Comparison of ENCODE assay signal across 14 cellular contexts in genomic region chr20:51799586-51799985, GRCh38. TPM values are rescaled to one million over a fixed set of nuclear protein-coding genes. Genes with fewer than 3 reads are reported as not detected.
DNase-seq lines count a peak whose midpoint lies in the region; ATAC-seq and TF ChIP-seq lines count a peak whose summit lies in the region.
"Had no signal": no experiment of that assay in that cellular context is flagged by ENCODE, and none has a peak within 500 bp of the region (broad histone marks: within the 10 kb centered on the region; RNA-seq: fewer than 3 reads in every experiment).

No MANE protein-coding gene starts in this region.

- WGBS in right lobe of liver (ENCODE audit: insufficient coverage, low coverage, low lambda C conversion rate, missing lambda C conversion rate), result 30% methylated on average over 10 of the region's 10 CpGs

- H3K9ac ChIP-seq in endocrine pancreas (ENCODE audit: control insufficient read depth, insufficient read depth, low read length), result no peak overlapping the region
- H3K9ac ChIP-seq: GM23248 had no signal

- no peak for ATAC-seq in natural killer cell treated with Interleukin-12 subunit alpha and Interleukin-12 subunit beta and Interleukin-15 and Interleukin-18, amount 100 ng/mL, for 72 hours
- ATAC-seq in right lobe of liver, result no peak

- H3K36me3 ChIP-seq in endocrine pancreas (ENCODE audit: control insufficient read depth, insufficient read depth, low read length), result no peaks in the 10 kb centered on the region
- H3K36me3 ChIP-seq in right lobe of liver, result no peaks in the 10 kb centered on the region
- H3K36me3 ChIP-seq in effector memory CD4-positive, alpha-beta T cell (ENCODE audit: control insufficient read depth, insufficient read depth, low read length), result no peaks in the 10 kb centered on the region
- H3K36me3 ChIP-seq: stomach had no signal

- peaks cover 0 to 14% (median 2%) of the 10 kb centered on the region in 7 donors for H3K9me3 Mint-ChIP-seq in CD14-positive monocyte
- no peaks in the 10 kb centered on the region for H3K9me3 Mint-ChIP-seq in natural killer cell treated with Interleukin-12 subunit alpha and Interleukin-12 subunit beta and Interleukin-15 and Interleukin-18, amount 100 ng/mL, for 72 hours
- H3K9me3 Mint-ChIP-seq: activated naive CD4-positive, alpha-beta T cell treated with anti-CD3 and anti-CD28 coated beads for 36 hours had no signal

- no peak overlapping the region for H3K27ac ChIP-seq in right lobe of liver
- H3K27ac ChIP-seq in effector memory CD4-positive, alpha-beta T cell (ENCODE audit: insufficient read depth, low read length, poor library complexity, severe bottlenecking), result no peak overlapping the region
- H3K27ac ChIP-seq: dorsolateral prefrontal cortex, GM23248, stomach had no signal

- intact Hi-C loops in CD14-positive monocyte (cut with micrococcal nuclease) (no loop called here), right lobe of liver (cut with DNase I) (no loop called here)

- H3K9me3 ChIP-seq in endocrine pancreas (ENCODE audit: control insufficient read depth, low read length) (no peaks in the 10 kb centered on the region), right lobe of liver (no peaks in the 10 kb centered on the region)
- H3K9me3 ChIP-seq in effector memory CD4-positive, alpha-beta T cell (ENCODE audit: control insufficient read depth, low read length), result no peaks in the 10 kb centered on the region
- H3K9me3 ChIP-seq: stomach had no signal

- H3K27me3 Mint-ChIP-seq in CD14-positive monocyte (ENCODE audit: low read depth in 3 of 3), result peaks cover 34 to 41% (median 41%) of the 10 kb centered on the region in 3 donors
- H3K27me3 Mint-ChIP-seq in natural killer cell treated with Interleukin-12 subunit alpha and Interleukin-12 subunit beta and Interleukin-15 and Interleukin-18, amount 100 ng/mL, for 72 hours, result peaks cover 7 to 32% of the 10 kb centered on the region in 2 donors

- H3K4me3 Mint-ChIP-seq in CD14-positive monocyte, result peak overlapping the region; percentile 60 to 89
- H3K4me3 Mint-ChIP-seq in natural killer cell treated with Interleukin-12 subunit alpha and Interleukin-12 subunit beta and Interleukin-15 and Interleukin-18, amount 100 ng/mL, for 72 hours, result peak overlapping the region; percentile 78

- H3K27me3 ChIP-seq in endocrine pancreas (ENCODE audit: control insufficient read depth, insufficient read depth, low read length), result no peaks in the 10 kb centered on the region
- H3K27me3 ChIP-seq in right lobe of liver, result no peaks in the 10 kb centered on the region
- H3K27me3 ChIP-seq in effector memory CD4-positive, alpha-beta T cell (replicated peaks; ENCODE audit: control insufficient read depth, insufficient read depth, low read length, poor library complexity, severe bottlenecking), result peaks cover 9% of the 10 kb centered on the region

- H3K4me1 ChIP-seq in endocrine pancreas (ENCODE audit: control insufficient read depth, insufficient read depth, low read length), result no peaks in the 10 kb centered on the region
- H3K4me1 ChIP-seq in right lobe of liver, result peaks cover 0 to 19% (median 0%) of the 10 kb centered on the region in 4 donors
- peaks cover 2% of the 10 kb centered on the region for H3K4me1 ChIP-seq in effector memory CD4-positive, alpha-beta T cell (ENCODE audit: control insufficient read depth, insufficient read depth, low read length, poor library complexity, severe bottlenecking)

- no peak overlapping the region for H3K27ac Mint-ChIP-seq in CD14-positive monocyte
- H3K27ac Mint-ChIP-seq in natural killer cell treated with Interleukin-12 subunit alpha and Interleukin-12 subunit beta and Interleukin-15 and Interleukin-18, amount 100 ng/mL, for 72 hours, result peak overlapping the region in 1 of 2 donors; percentile 83
- H3K27ac Mint-ChIP-seq: activated naive CD4-positive, alpha-beta T cell treated with anti-CD3 and anti-CD28 coated beads for 36 hours; naive thymus-derived CD8-positive, alpha-beta T cell had no signal

- TF ChIP-seq CTCF in CD14-positive monocyte (IDR thresholded peaks at IDR 0.05), result no peak
- TF ChIP-seq CTCF in right lobe of liver (IDR thresholded peaks at IDR 0.05), result no peak

- peaks cover 24% of the 10 kb centered on the region for H3K4me1 Mint-ChIP-seq in CD14-positive monocyte
- H3K4me1 Mint-ChIP-seq in natural killer cell treated with Interleukin-12 subunit alpha and Interleukin-12 subunit beta and Interleukin-15 and Interleukin-18, amount 100 ng/mL, for 72 hours (ENCODE audit: low read depth in 2 of 2), result peaks cover 5 to 18% of the 10 kb centered on the region in 2 donors

- H3K36me3 Mint-ChIP-seq in CD14-positive monocyte, result peaks cover 0 to 2% of the 10 kb centered on the region in 2 donors
- H3K36me3 Mint-ChIP-seq in natural killer cell treated with Interleukin-12 subunit alpha and Interleukin-12 subunit beta and Interleukin-15 and Interleukin-18, amount 100 ng/mL, for 72 hours, result no peaks in the 10 kb centered on the region
- H3K36me3 Mint-ChIP-seq: naive thymus-derived CD8-positive, alpha-beta T cell had no signal

- DNase-seq in CD14-positive monocyte (ENCODE audit: low spot score) (no peak), NCI-H146 (lab: John Stamatoyannopoulos, UW) (peak; percentile 26), right lobe of liver (no peak), NK-92 (lab: John Stamatoyannopoulos, UW; ENCODE audit: unreplicated experiment) (no peak), NCI-H2029 (lab: John Stamatoyannopoulos, UW) (no peak)
- DNase-seq in natural killer cell treated with Interleukin-12 subunit alpha and Interleukin-12 subunit beta and Interleukin-15 and Interleukin-18, amount 100 ng/mL, for 72 hours (ENCODE audit: low spot score), result no peak
- DNase-seq in effector memory CD4-positive, alpha-beta T cell, result no peak

- H3K4me3 ChIP-seq in endocrine pancreas (ENCODE audit: control insufficient read depth, insufficient read depth, low read length), result peak overlapping the region; percentile 61
- no peak overlapping the region for H3K4me3 ChIP-seq in right lobe of liver
- H3K4me3 ChIP-seq in effector memory CD4-positive, alpha-beta T cell (ENCODE audit: insufficient read depth, low read depth, low read length, poor library complexity, severe bottlenecking), result no peak overlapping the region

- no peak for TF ChIP-seq POLR2A in right lobe of liver (IDR thresholded peaks at IDR 0.05)

RNA-seq across cellular contexts. Expression of gene SALL4, which starts 2.7 kb away (rescaled TPM):
- polyA plus RNA-seq in CD14-positive monocyte, result not detected
- 1 to 10 TPM in 1 of 2 donors, not detected in 1; 2.0 TPM for total RNA-seq in natural killer cell treated with Interleukin-12 subunit alpha and Interleukin-12 subunit beta and Interleukin-15 and Interleukin-18, amount 100 ng/mL, for 72 hours
- under 1 TPM; 0.24 to 0.63 (median 0.40) TPM for total RNA-seq in right lobe of liver
- total RNA-seq: activated naive CD4-positive, alpha-beta T cell treated with anti-CD3 and anti-CD28 coated beads for 36 hours; GM23248; left ventricle myocardium superior; naive thymus-derived CD8-positive, alpha-beta T cell had no signal
- polyA plus RNA-seq: GM23248 had no signal

RNA-seq across cellular contexts. Expression of gene ATP9A, which starts 31.4 kb away (rescaled TPM):
- polyA plus RNA-seq in CD14-positive monocyte, result not detected
- 10 to 100 TPM in 1 of 2 donors, 1 to 10 TPM in 1; 1.4 to 18.9 TPM for total RNA-seq in natural killer cell treated with Interleukin-12 subunit alpha and Interleukin-12 subunit beta and Interleukin-15 and Interleukin-18, amount 100 ng/mL, for 72 hours
- 10 to 100 TPM; 10.5 to 17.4 (median 13.0) TPM for total RNA-seq in right lobe of liver
- polyA plus RNA-seq: naive thymus-derived CD8-positive, alpha-beta T cell had no signal
